Comparison of ENCODE assay signal across 10 cellular contexts in the genomic region with DNA sequence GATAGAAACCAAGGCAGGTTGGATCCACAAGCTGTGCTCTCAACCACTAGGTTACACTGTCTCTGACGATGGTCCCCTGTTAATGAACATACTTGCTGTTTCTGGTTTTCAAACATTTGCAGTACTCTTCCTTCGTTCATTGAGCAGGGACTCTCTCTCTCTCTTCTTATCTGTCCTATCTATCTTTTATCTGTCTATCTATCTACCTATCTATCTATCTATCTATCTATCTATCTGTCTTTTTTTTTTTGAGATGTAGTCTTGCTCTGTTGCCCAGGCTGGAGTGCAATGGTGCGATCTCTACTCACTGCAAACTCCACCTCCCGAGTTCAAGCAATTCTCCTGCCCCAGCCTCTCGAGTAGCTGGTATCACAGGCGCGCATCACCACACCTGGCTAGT. TPM values are rescaled to one million over a fixed set of nuclear protein-coding genes. Genes with fewer than 3 reads are reported as not detected.
"Had no signal": no experiment of that assay in that cellular context is flagged by ENCODE, and none has a peak within 500 bp of the region (broad histone marks: within the 10 kb centered on the region; RNA-seq: fewer than 3 reads in every experiment).

No MANE protein-coding gene starts in this region.

- H3K36me3 Mint-ChIP-seq: IgD-negative memory B cell had no signal

- H3K4me3 Mint-ChIP-seq: IgD-negative memory B cell had no signal

- H3K27ac ChIP-seq: HL-60, KMS-11 had no signal

- DNase-seq: KBM-7, KG1 had no signal

- H3K27ac Mint-ChIP-seq: IgD-negative memory B cell had no signal

- H3K4me2 ChIP-seq: KMS-11 had no signal

- FAIRE-seq: HepG2, HTR-8/SVneo had no signal

- H3K9me3 Mint-ChIP-seq: IgD-negative memory B cell had no signal

- ATAC-seq: HepG2 had no signal

- H3K4me1 Mint-ChIP-seq: IgD-negative memory B cell had no signal

- H3K9ac ChIP-seq: KMS-11 had no signal

RNA-seq across cellular contexts. Expression of a gene that starts 9.4 kb away (rescaled TPM):
- total RNA-seq: HepG2, HT-29, HT1080, IMR-90 had no signal
- polyA plus RNA-seq: HepG2, IgD-negative memory B cell, IMR-90 had no signal
